ENCODE assay signal across 9 cellular contexts in the genomic region with DNA sequence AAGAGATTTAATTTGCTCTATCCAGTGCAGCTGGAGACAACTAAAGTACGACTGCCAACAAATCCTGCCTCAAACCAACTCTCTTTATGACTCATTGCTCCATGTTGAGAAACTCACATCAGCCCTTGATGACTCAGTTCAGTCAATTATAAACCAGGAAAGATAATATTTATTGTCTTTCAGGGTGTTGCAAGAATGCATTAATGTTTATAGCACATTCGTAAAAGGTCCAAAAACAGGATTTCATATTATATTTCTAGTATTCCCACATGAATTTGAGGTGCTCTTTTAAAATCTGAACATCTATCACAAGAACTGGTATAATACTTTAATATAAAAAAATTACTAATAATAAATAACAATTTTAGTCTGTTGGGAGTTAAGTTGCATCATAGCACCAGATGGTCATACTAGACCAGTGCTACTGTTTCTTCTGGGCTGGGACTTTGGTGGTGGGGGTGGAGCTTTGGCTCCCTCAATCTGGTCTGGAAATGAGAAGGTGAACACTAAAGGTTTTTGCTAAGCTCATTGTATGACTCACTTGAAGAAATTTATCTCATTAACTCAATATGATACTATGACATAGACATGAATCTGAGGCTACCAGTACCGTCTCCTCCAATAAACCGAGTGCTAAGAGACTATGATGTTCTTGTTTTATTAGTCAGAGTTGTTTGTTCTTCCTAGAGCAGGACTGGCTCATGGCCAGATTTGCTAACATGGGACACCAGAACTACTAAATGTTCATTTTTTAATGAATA. TPM values are rescaled to one million over a fixed set of nuclear protein-coding genes. Genes with fewer than 3 reads are reported as not detected.
DNase-seq lines count a peak whose midpoint lies in the region; ATAC-seq, FAIRE-seq and TF ChIP-seq lines count a peak whose summit lies in the region.
"Had no signal": no experiment of that assay in that cellular context is flagged by ENCODE, and none has a peak within 500 bp of the region (broad histone marks: within the 10 kb centered on the region; RNA-seq: fewer than 3 reads in every experiment).

No MANE protein-coding gene starts in this region.

- in situ Hi-C loops in HepG2 (cut with HindIII; ENCODE audit: extremely low pct_ligation_motif_present, low pct_unique_long_range_greater_than_20kb), result no loop called here

- H3K4me2 ChIP-seq in HepG2 (ENCODE audit: low read depth, low read length), result peak overlapping the region; percentile 50

- intact Hi-C loops in activated CD4-positive, alpha-beta T cell treated with anti-CD3 and anti-CD28 coated beads for 36 hours (cut with DNase I, micrococcal nuclease), result loop anchor here (1.0 to 10.0 kb wide), 9 partner anchors 26 to 926 kb away; a partner anchor contains a TSS
- intact Hi-C loops in HepG2 (cut with micrococcal nuclease; ENCODE audit: unreplicated experiment), result no loop called here

- H3K36me3 Mint-ChIP-seq in activated CD4-positive, alpha-beta T cell treated with anti-CD3 and anti-CD28 coated beads for 36 hours (ENCODE audit: low read depth), result no peaks in the 10 kb centered on the region
- H3K36me3 Mint-ChIP-seq: CD4-positive, CD25-positive, alpha-beta regulatory T cell had no signal

- H3K9me3 Mint-ChIP-seq in activated CD4-positive, alpha-beta T cell treated with anti-CD3 and anti-CD28 coated beads for 36 hours (ENCODE audit: low read depth), result no peaks in the 10 kb centered on the region

- H3K9ac ChIP-seq in HepG2 (ENCODE audit: insufficient read depth, low read depth, low read length), result no peak overlapping the region

- peak; percentile 70 for DNase-seq in activated CD4-positive, alpha-beta T cell treated with anti-CD3 and anti-CD28 coated beads for 36 hours
- DNase-seq in activated CD4-positive, alpha-beta T cell treated with anti-CD3 and anti-CD28 coated beads, Interleukin-2, amount 50 U/mL, for 4 hours, result no peak
- DNase-seq in NCI-H2196 (lab: John Stamatoyannopoulos, UW; ENCODE audit: unreplicated experiment), result peak; percentile 57
- peak; percentile 89 for DNase-seq in amniotic stem cell (lab: John Stamatoyannopoulos, UW)
- peak; percentile 92 for DNase-seq in HepG2 (ENCODE audit: low spot score)
- peak; percentile 69 for DNase-seq in thoracic aorta (ENCODE audit: low spot score)
- DNase-seq in activated gamma-delta T cell treated with Interleukin-2 at 50 U/mL for 16 hours, result no peak

- no peak for TF ChIP-seq RAD21 in HepG2 (CRISPR knock-in tag; IDR thresholded peaks at IDR 0.05)

- H3K4me1 ChIP-seq in HepG2 (ENCODE audit: insufficient read depth, low read length), result peaks cover 43% of the 10 kb centered on the region
- peaks cover 10 to 23% of the 10 kb centered on the region in 2 donors for H3K4me1 ChIP-seq in thoracic aorta (ENCODE audit: control insufficient read depth in 1 of 2, low read depth in 2 of 2)

- H3K27me3 ChIP-seq in HepG2 (ENCODE audit: control insufficient read depth in 1 of 2, insufficient read depth in 2 of 2, low read length in 2 of 2), result no peaks in the 10 kb centered on the region
- no peaks in the 10 kb centered on the region for H3K27me3 ChIP-seq in thoracic aorta (replicated peaks; ENCODE audit: insufficient read depth)

- no peaks in the 10 kb centered on the region for H3K79me2 ChIP-seq in HepG2 (ENCODE audit: insufficient read depth, low read length)

- CTCF ChIA-PET in activated CD4-positive, alpha-beta T cell treated with anti-CD3 and anti-CD28 coated beads for 36 hours (lab: Charles Lee), result interaction anchor here (0.6 to 1.8 kb wide), 4 partner anchors 22 to 1292 kb away, joined by 3 to 12 read pairs (median 3); no protein-coding TSS in a partner anchor
- CTCF ChIA-PET in HepG2 (lab: Yijun Ruan, JAX; ENCODE audit: low intra/inter-chr PET ratio, low total read pairs), result no interaction called here

- H3K27me3 Mint-ChIP-seq in activated CD4-positive, alpha-beta T cell treated with anti-CD3 and anti-CD28 coated beads for 36 hours, result peaks cover 9% of the 10 kb centered on the region

- peak in 1 of 2 experiments; percentile 27; a peak in 1 of 4 replicates for TF ChIP-seq POLR2A in HepG2 (IDR thresholded peaks at IDR 0.05; ENCODE audit: insufficient read depth in 1 of 2, low read depth in 2 of 2, low read length in 2 of 2)

- FAIRE-seq in HepG2 (lab: Jason Lieb, UNC), result peak; percentile 61

- peaks cover 17% of the 10 kb centered on the region for H3K4me1 Mint-ChIP-seq in activated CD4-positive, alpha-beta T cell treated with anti-CD3 and anti-CD28 coated beads for 36 hours
- H3K4me1 Mint-ChIP-seq: CD4-positive, CD25-positive, alpha-beta regulatory T cell had no signal

- TF ChIP-seq EP300 in HepG2 (IDR thresholded peaks at IDR 0.05; ENCODE audit: low read depth in 2 of 2, low read length in 2 of 2) (peak in 1 of 2 experiments; percentile 87; a peak in 2 of 4 replicates), HepG2 (CRISPR knock-in tag; IDR thresholded peaks at IDR 0.05; ENCODE audit: borderline replicate concordance) (0 out of 2 replicates have a peak, but pooled peaks have one; percentile 15)

- POLR2A ChIA-PET in activated CD4-positive, alpha-beta T cell treated with anti-CD3 and anti-CD28 coated beads for 36 hours (lab: Charles Lee), result interaction anchor here (0.9 kb wide), 1 partner anchor 21 kb away, joined by 3 read pairs; no protein-coding TSS in a partner anchor
- POLR2A ChIA-PET in HepG2 (lab: Yijun Ruan, JAX), result interaction anchor here (0.9 to 1.7 kb wide), 5 partner anchors 9 to 82 kb away, joined by 3 to 12 read pairs (median 4); no protein-coding TSS in a partner anchor

- BruUV-seq in HepG2 (replicated peaks; lab: Mats Ljungman, UMichigan), result no TSS peak

- TF ChIP-seq CTCF in HepG2 (CRISPR knock-in tag; IDR thresholded peaks at IDR 0.05), result no peak
- no peak for TF ChIP-seq CTCF in thoracic aorta (IDR thresholded peaks at IDR 0.05)

- H3K9me3 ChIP-seq in HepG2 (ENCODE audit: low read length), result no peaks in the 10 kb centered on the region
- H3K9me3 ChIP-seq in thoracic aorta, result no peaks in the 10 kb centered on the region

- no peak overlapping the region for H2AFZ ChIP-seq in HepG2 (ENCODE audit: low read length)

- WGBS in HepG2 (ENCODE audit: low lambda C conversion rate), result 5% methylated on average over 4 of the region's 4 CpGs

- H3K27ac ChIP-seq in HepG2 (ENCODE audit: extremely low read length, insufficient read depth, low read length), result peak overlapping the region; percentile 32
- peak overlapping the region; percentile 25 to 57 for H3K27ac ChIP-seq in thoracic aorta

- peak overlapping the region; percentile 59 for H3K27ac Mint-ChIP-seq in activated CD4-positive, alpha-beta T cell treated with anti-CD3 and anti-CD28 coated beads for 36 hours
- H3K27ac Mint-ChIP-seq: CD4-positive, CD25-positive, alpha-beta regulatory T cell had no signal

- H3K4me3 Mint-ChIP-seq in activated CD4-positive, alpha-beta T cell treated with anti-CD3 and anti-CD28 coated beads for 36 hours, result peak overlapping the region; percentile 22
- H3K4me3 Mint-ChIP-seq: CD4-positive, CD25-positive, alpha-beta regulatory T cell had no signal

- H3K4me3 ChIP-seq in HepG2 (replicated peaks in 1 of 3; ENCODE audit: insufficient read depth in 1 of 3, low read depth in 2 of 3, low read length in 3 of 3) (no peak overlapping the region), thoracic aorta (no peak overlapping the region)

- H3K36me3 ChIP-seq in HepG2 (replicated peaks in 1 of 2; ENCODE audit: control insufficient read depth in 1 of 2, insufficient read depth in 2 of 2, low read length in 2 of 2) (no peaks in the 10 kb centered on the region), thoracic aorta (no peaks in the 10 kb centered on the region)

- H4K20me1 ChIP-seq in HepG2 (ENCODE audit: insufficient read depth, low read length), result no peaks in the 10 kb centered on the region

- peak; percentile 98 for ATAC-seq in activated CD4-positive, alpha-beta T cell treated with anti-CD3 and anti-CD28 coated beads for 36 hours
- peak; percentile 83 for ATAC-seq in HG02642 (IDR thresholded peaks at IDR 0.05; ENCODE audit: poor library complexity, unreplicated experiment)
- ATAC-seq in HepG2, result peak; percentile 89
- ATAC-seq in thoracic aorta (ENCODE audit: insufficient number of reproducible peaks, low FRiP score, low read depth), result peak; percentile 96

TF ChIP-seq in HepG2, 621 proteins besides CTCF, POLR2A, EP300 and RAD21 (continues in another document):
- TF ChIP-seq, protein P1, sequence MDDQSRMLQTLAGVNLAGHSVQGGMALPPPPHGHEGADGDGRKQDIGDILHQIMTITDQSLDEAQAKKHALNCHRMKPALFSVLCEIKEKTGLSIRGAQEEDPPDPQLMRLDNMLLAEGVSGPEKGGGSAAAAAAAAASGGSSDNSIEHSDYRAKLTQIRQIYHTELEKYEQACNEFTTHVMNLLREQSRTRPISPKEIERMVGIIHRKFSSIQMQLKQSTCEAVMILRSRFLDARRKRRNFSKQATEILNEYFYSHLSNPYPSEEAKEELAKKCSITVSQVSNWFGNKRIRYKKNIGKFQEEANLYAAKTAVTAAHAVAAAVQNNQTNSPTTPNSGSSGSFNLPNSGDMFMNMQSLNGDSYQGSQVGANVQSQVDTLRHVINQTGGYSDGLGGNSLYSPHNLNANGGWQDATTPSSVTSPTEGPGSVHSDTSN (CRISPR knock-in tag; IDR thresholded peaks at IDR 0.05; ENCODE audit: borderline replicate concordance), result no peak

RNA-seq across cellular contexts. Expression of a gene that starts 26.6 kb away (rescaled TPM):
- 1 to 10 TPM; 8.1 to 8.4 TPM for total RNA-seq in activated CD4-positive, alpha-beta T cell treated with anti-CD3 and anti-CD28 coated beads for 36 hours
- total RNA-seq in HepG2 (2016; rRNA removed; fragmentation: Illumina TruSeq; extraction: Trizol) (13.5 and 19.8 TPM in 2 replicates), thoracic aorta (10 to 100 TPM; 45.9 to 79.6 TPM)
- total RNA-seq in HepG2 (2016; cell fraction: cytosol; rRNA removed; fragmentation: Illumina TruSeq; extraction: Trizol; ENCODE audit: low read depth), result 0.91 and 0.97 TPM in 2 replicates
- total RNA-seq in HepG2 (2016; cell fraction: insoluble cytoplasmic fraction; rRNA removed; fragmentation: Illumina TruSeq; extraction: Trizol), result 12.6 and 19.5 TPM in 2 replicates
- 5.3 and 5.9 TPM in 2 replicates for total RNA-seq in HepG2 (2016; cell fraction: membrane; rRNA removed; fragmentation: Illumina TruSeq; extraction: Trizol)
- total RNA-seq in HepG2 (2016; cell fraction: nucleus; rRNA removed; fragmentation: Illumina TruSeq; extraction: Trizol), result 9.5 and 10.6 TPM in 2 replicates
- polyA plus RNA-seq in HepG2 (2011; rRNA removed), result 3.8 and 5.2 TPM in 2 replicates
- polyA plus RNA-seq in HepG2 (2011; cell fraction: cytosol; rRNA removed), result 3.0 and 4.0 TPM in 2 replicates
- 2.1 TPM in 2 replicates for polyA plus RNA-seq in HepG2 (2011; cell fraction: nucleus; rRNA removed)
- polyA plus RNA-seq in HepG2 (2012), result 4.8 and 7.8 TPM in 2 replicates
- 0.62 and 0.82 TPM in 2 replicates for polyA plus RNA-seq in HepG2 (2016; cell fraction: cytosol; fragmentation: Illumina TruSeq; extraction: Trizol; ENCODE audit: low read depth)
- polyA plus RNA-seq in HepG2 (2016; cell fraction: insoluble cytoplasmic fraction; fragmentation: Illumina TruSeq; extraction: Trizol; ENCODE audit: low read depth), result 13.4 and 14.4 TPM in 2 replicates
- 2.1 and 2.3 TPM in 2 replicates for polyA plus RNA-seq in HepG2 (2016; cell fraction: membrane; fragmentation: Illumina TruSeq; extraction: Trizol; ENCODE audit: low read depth)
- polyA plus RNA-seq in HepG2 (2016; cell fraction: nucleus; fragmentation: Illumina TruSeq; extraction: Trizol; ENCODE audit: insufficient read depth, low read depth), result 6.9 and 7.5 TPM in 2 replicates
- 6.7 and 16.9 TPM in 2 replicates for polyA minus RNA-seq in HepG2 (2011; rRNA and poly(A)+ RNA removed; ENCODE audit: low replicate concordance)
- polyA minus RNA-seq in HepG2 (2011; cell fraction: cytosol; rRNA and poly(A)+ RNA removed), result 7.5 and 13.8 TPM in 2 replicates
- polyA minus RNA-seq in HepG2 (2011; cell fraction: nucleus; rRNA and poly(A)+ RNA removed), result 12.4 and 13.6 TPM in 2 replicates

Comparison
In these comparisons a context has a peak if more than half of its experiments do, and no peak if none do; other contexts are left out.
1. DNase-seq: peak in activated CD4-positive, alpha-beta T cell treated with anti-CD3 and anti-CD28 coated beads for 36 hours (single experiment), NCI-H2196 (single experiment), amniotic stem cell (single experiment), HepG2 (single experiment) and thoracic aorta (single experiment); none in activated CD4-positive, alpha-beta T cell treated with anti-CD3 and anti-CD28 coated beads, Interleukin-2, amount 50 U/mL, for 4 hours (0 of 2) and activated gamma-delta T cell treated with Interleukin-2 at 50 U/mL for 16 hours (single experiment).
2. Peak in every context shown above with its lines, with median percentiles within 50 percentile points of each other: ATAC-seq.